ENCODE assay signal across 23 cellular contexts in genomic region chr6:150539111-150539510, GRCh38.
"Had no signal": no experiment of that assay in that cellular context is flagged by ENCODE, and none has a peak within 500 bp of the region (broad histone marks: within the 10 kb centered on the region; RNA-seq: fewer than 3 reads in every experiment).

No MANE protein-coding gene starts in this region.

- H3K9me3 ChIP-seq: esophagus squamous epithelium, gastrocnemius medialis, heart right ventricle, left ventricle myocardium inferior, lower lobe of right lung, mucosa of descending colon had no signal

- DNase-seq: dorsolateral prefrontal cortex; effector CD4-positive, alpha-beta T cell; effector memory CD4-positive, alpha-beta T cell; esophagus squamous epithelium; foreskin fibroblast; foreskin melanocyte; gastrocnemius medialis; glutamatergic neuron; head of caudate nucleus; heart right ventricle; hippocampal formation; left cardiac atrium; left ventricle myocardium inferior; lower lobe of right lung; mesenchymal stem cell; mucosa of descending colon; naive B cell had no signal

- H3K4me3 Mint-ChIP-seq: mesothelial cell of epicardium, naive B cell had no signal

- H3K27ac Mint-ChIP-seq: mesothelial cell of epicardium had no signal

- H3K4me3 ChIP-seq: coronary artery, dorsolateral prefrontal cortex, esophagus squamous epithelium, gastrocnemius medialis, heart right ventricle, left ventricle myocardium inferior, lower lobe of right lung, mucosa of descending colon had no signal

- H3K27ac ChIP-seq: coronary artery, dorsolateral prefrontal cortex, gastrocnemius medialis, lower lobe of right lung had no signal

- H3K36me3 ChIP-seq: esophagus squamous epithelium, gastrocnemius medialis, heart right ventricle, left ventricle myocardium inferior, lower lobe of right lung had no signal

- ATAC-seq: gastrocnemius medialis, heart right ventricle, left cardiac atrium, lower lobe of right lung, mucosa of descending colon had no signal

- FAIRE-seq: colon, endothelial cell of umbilical vein, islet of Langerhans, keratinocyte had no signal

- H3K4me1 ChIP-seq: gastrocnemius medialis had no signal

- H3K27me3 ChIP-seq: gastrocnemius medialis, heart right ventricle had no signal
